ENCODE assay signal across 1 cellular context in the genomic region with DNA sequence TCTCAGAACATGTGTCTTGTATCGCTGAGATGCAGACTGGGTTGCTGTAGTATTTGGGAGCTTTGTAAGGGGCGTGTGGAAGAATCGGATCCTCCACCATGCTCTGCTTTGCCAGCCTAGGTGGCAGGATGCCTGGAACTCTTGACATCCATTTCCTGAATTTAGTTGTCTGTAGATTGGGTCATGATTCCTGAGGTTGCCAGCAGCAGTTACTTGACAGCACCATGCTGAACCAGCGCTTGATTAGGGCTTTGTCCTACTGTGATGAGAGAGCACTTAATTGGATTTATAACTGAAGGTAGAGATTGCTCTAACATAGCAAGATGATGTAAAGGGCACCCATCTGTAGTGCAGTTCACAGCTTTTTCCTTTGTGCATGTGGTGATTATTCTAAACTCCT.
TF ChIP-seq lines count a peak whose summit lies in the region.

No MANE protein-coding gene starts in this region.

TF ChIP-seq in SK-N-SH, 30 proteins besides CTCF, POLR2A, EP300 and RAD21:
- no peak for TF ChIP-seq USF2 (IDR thresholded peaks at IDR 0.05; ENCODE audit: borderline replicate concordance, low read depth, low read length)
- TF ChIP-seq NRF1 (IDR thresholded peaks at IDR 0.05; ENCODE audit: low read depth, low read length) = no peak
- TF ChIP-seq REST (IDR thresholded peaks at IDR 0.05; ENCODE audit: low read depth, low read length) = no peak
- no peak for TF ChIP-seq MEF2A (IDR thresholded peaks at IDR 0.05; ENCODE audit: borderline replicate concordance, low read depth)
- TF ChIP-seq TAF1 (IDR thresholded peaks at IDR 0.05; ENCODE audit: borderline replicate concordance, low read depth, low read length) = no peak
- no peak for TF ChIP-seq RXRA (IDR thresholded peaks at IDR 0.05; ENCODE audit: borderline replicate concordance, low read depth)
- no peak for TF ChIP-seq GABPA (IDR thresholded peaks at IDR 0.05; ENCODE audit: low read depth)
- TF ChIP-seq IRF3 (IDR thresholded peaks at IDR 0.05; ENCODE audit: low read depth, low read length) = no peak
- no peak for TF ChIP-seq SMC3 (IDR thresholded peaks at IDR 0.05; ENCODE audit: low read depth, low read length)
- no peak for TF ChIP-seq JUND (IDR thresholded peaks at IDR 0.05)
- TF ChIP-seq, protein P1, sequence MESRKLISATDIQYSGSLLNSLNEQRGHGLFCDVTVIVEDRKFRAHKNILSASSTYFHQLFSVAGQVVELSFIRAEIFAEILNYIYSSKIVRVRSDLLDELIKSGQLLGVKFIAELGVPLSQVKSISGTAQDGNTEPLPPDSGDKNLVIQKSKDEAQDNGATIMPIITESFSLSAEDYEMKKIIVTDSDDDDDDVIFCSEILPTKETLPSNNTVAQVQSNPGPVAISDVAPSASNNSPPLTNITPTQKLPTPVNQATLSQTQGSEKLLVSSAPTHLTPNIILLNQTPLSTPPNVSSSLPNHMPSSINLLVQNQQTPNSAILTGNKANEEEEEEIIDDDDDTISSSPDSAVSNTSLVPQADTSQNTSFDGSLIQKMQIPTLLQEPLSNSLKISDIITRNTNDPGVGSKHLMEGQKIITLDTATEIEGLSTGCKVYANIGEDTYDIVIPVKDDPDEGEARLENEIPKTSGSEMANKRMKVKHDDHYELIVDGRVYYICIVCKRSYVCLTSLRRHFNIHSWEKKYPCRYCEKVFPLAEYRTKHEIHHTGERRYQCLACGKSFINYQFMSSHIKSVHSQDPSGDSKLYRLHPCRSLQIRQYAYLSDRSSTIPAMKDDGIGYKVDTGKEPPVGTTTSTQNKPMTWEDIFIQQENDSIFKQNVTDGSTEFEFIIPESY (IDR thresholded peaks at IDR 0.05; ENCODE audit: borderline replicate concordance, low read depth) = no peak
- TF ChIP-seq YY1 (IDR thresholded peaks at IDR 0.05; ENCODE audit: low read depth) = no peak
- TF ChIP-seq CHD2 (IDR thresholded peaks at IDR 0.05; ENCODE audit: low read length, partially characterized antibody) = no peak
- TF ChIP-seq, protein P2, sequence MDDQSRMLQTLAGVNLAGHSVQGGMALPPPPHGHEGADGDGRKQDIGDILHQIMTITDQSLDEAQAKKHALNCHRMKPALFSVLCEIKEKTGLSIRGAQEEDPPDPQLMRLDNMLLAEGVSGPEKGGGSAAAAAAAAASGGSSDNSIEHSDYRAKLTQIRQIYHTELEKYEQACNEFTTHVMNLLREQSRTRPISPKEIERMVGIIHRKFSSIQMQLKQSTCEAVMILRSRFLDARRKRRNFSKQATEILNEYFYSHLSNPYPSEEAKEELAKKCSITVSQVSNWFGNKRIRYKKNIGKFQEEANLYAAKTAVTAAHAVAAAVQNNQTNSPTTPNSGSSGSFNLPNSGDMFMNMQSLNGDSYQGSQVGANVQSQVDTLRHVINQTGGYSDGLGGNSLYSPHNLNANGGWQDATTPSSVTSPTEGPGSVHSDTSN (IDR thresholded peaks at IDR 0.05) = peak; percentile 43
- TF ChIP-seq MXI1 (IDR thresholded peaks at IDR 0.05; ENCODE audit: low read depth, low read length) = peak; percentile 37; the same call in 1 of the 2 replicates
- no peak for TF ChIP-seq MAX (IDR thresholded peaks at IDR 0.05; ENCODE audit: low read depth)
- 0 out of 2 replicates have a peak, but pooled peaks have one; percentile 19 for TF ChIP-seq NFIC (IDR thresholded peaks at IDR 0.05; ENCODE audit: borderline replicate concordance)
- no peak for TF ChIP-seq EZH2phosphoT487 (IDR thresholded peaks at IDR 0.05; ENCODE audit: borderline replicate concordance, low read depth)
- no peak for TF ChIP-seq GATA2 (CRISPR knock-in tag; IDR thresholded peaks at IDR 0.05)
- TF ChIP-seq SIN3A (IDR thresholded peaks at IDR 0.05; ENCODE audit: borderline replicate concordance, low read depth, low read length) = no peak
- TF ChIP-seq USF1 (IDR thresholded peaks at IDR 0.05; ENCODE audit: borderline replicate concordance, low read depth) = no peak
- TF ChIP-seq FOXM1 (IDR thresholded peaks at IDR 0.05; ENCODE audit: low read depth) = no peak
- no peak for TF ChIP-seq FOXJ3 (CRISPR knock-in tag; IDR thresholded peaks at IDR 0.05)
- no peak for TF ChIP-seq RCOR1 (IDR thresholded peaks at IDR 0.05; ENCODE audit: low read length)
- no peak for TF ChIP-seq FOSL2 (IDR thresholded peaks at IDR 0.05; ENCODE audit: borderline replicate concordance, low read depth)
- TF ChIP-seq ELF1 (IDR thresholded peaks at IDR 0.05) = no peak
- peak; percentile 4; the same call in 1 of the 2 replicates for TF ChIP-seq TCF12 (IDR thresholded peaks at IDR 0.05)
- no peak for TF ChIP-seq TEAD4 (IDR thresholded peaks at IDR 0.05; ENCODE audit: borderline replicate concordance, insufficient read depth)
- TF ChIP-seq POLR2AphosphoS5 (IDR thresholded peaks at IDR 0.05; ENCODE audit: low read depth, low read length) = no peak
- no peak for TF ChIP-seq RFX5 (IDR thresholded peaks at IDR 0.05; ENCODE audit: low read length)
TF ChIP-seq in SK-N-SH: peak in this region for 4.
